ENCODE assay signal across 21 cellular contexts in genomic region chr17:66930933-66931332, GRCh38. TPM values are rescaled to one million over a fixed set of nuclear protein-coding genes. Genes with fewer than 3 reads are reported as not detected.
A peak's percentile ranks its signal among the peaks of the same experiment; 100 is the strongest.
DNase-seq lines count a peak whose midpoint lies in the region; ATAC-seq, FAIRE-seq and TF ChIP-seq lines count a peak whose summit lies in the region.
"Had no signal": no experiment of that assay in that cellular context is flagged by ENCODE, and none has a peak within 500 bp of the region (broad histone marks: within the 10 kb centered on the region; RNA-seq: fewer than 3 reads in every experiment).

No MANE protein-coding gene starts in this region.

- peaks cover 10% of the 10 kb centered on the region for H3K9me3 Mint-ChIP-seq in mesothelial cell of epicardium

- H3K4me1 Mint-ChIP-seq in mesothelial cell of epicardium = no peaks in the 10 kb centered on the region
- H3K4me1 Mint-ChIP-seq: naive B cell had no signal

- H3K9me3 ChIP-seq in HAP-1 = no peaks in the 10 kb centered on the region
- no peaks in the 10 kb centered on the region for H3K9me3 ChIP-seq in MG63
- no peaks in the 10 kb centered on the region for H3K9me3 ChIP-seq in mucosa of descending colon
- H3K9me3 ChIP-seq: ascending aorta, left lung, SJSA1 had no signal

- DNase-seq in HAP-1 (ENCODE audit: low spot score in 2 of 2) = peak; percentile 8 to 39
- peak; percentile 26 for DNase-seq in MG63
- peak; percentile 26 for DNase-seq in bronchial epithelial cell (ENCODE audit: low read depth)
- no peak for DNase-seq in mucosa of descending colon
- DNase-seq in GM03348 (ENCODE audit: low spot score) = no peak
- DNase-seq in mesothelial cell of epicardium (ENCODE audit: low spot score in 2 of 2, unreplicated experiment in 2 of 2) = no peak
- DNase-seq: activated gamma-delta T cell, dermis blood vessel endothelial cell, EL, naive B cell, NCI-H1930, substantia nigra had no signal

- ATAC-seq in mucosa of descending colon (peak; percentile 54), HG03280 (IDR thresholded peaks at IDR 0.05; ENCODE audit: unreplicated experiment) (no peak), GM21529 (IDR thresholded peaks at IDR 0.05; ENCODE audit: unreplicated experiment) (no peak)
- ATAC-seq: left lung had no signal

- no peak overlapping the region for H3K4me3 Mint-ChIP-seq in mesothelial cell of epicardium
- H3K4me3 Mint-ChIP-seq: naive B cell had no signal

- no peaks in the 10 kb centered on the region for H3K4me1 ChIP-seq in HAP-1
- H3K4me1 ChIP-seq in mucosa of descending colon (ENCODE audit: low read depth) = no peaks in the 10 kb centered on the region
- H3K4me1 ChIP-seq: ascending aorta, left lung, SJSA1 had no signal

- no peak overlapping the region for H3K27ac Mint-ChIP-seq in mesothelial cell of epicardium
- H3K27ac Mint-ChIP-seq: naive B cell had no signal

- H3K36me3 ChIP-seq in HAP-1 (replicated peaks) = no peaks in the 10 kb centered on the region
- no peaks in the 10 kb centered on the region for H3K36me3 ChIP-seq in MG63
- H3K36me3 ChIP-seq in bronchial epithelial cell (ENCODE audit: control insufficient read depth, insufficient read depth, low read length) = no peaks in the 10 kb centered on the region
- H3K36me3 ChIP-seq in mucosa of descending colon (ENCODE audit: low read depth) = no peaks in the 10 kb centered on the region
- H3K36me3 ChIP-seq: ascending aorta, BLaER1, left lung, SJSA1 had no signal

- intact Hi-C loops in mucosa of descending colon (cut with DNase I, micrococcal nuclease) = no loop called here

- in situ Hi-C loops in HAP-1 (cut with MboI; ENCODE audit: low sequenced_read_pairs) = no loop called here

- H3K27me3 ChIP-seq in HAP-1 (ENCODE audit: low read depth) (no peaks in the 10 kb centered on the region; the same call in 1 of the 2 replicates), MG63 (peaks cover 7% of the 10 kb centered on the region; the same call in 1 of the 2 replicates), bronchial epithelial cell (ENCODE audit: control insufficient read depth, insufficient read depth, low read length) (no peaks in the 10 kb centered on the region)
- H3K27me3 ChIP-seq: ascending aorta, BLaER1, hepatocyte had no signal

- H3K27me3 Mint-ChIP-seq in mesothelial cell of epicardium (ENCODE audit: low read depth) = peaks cover 10% of the 10 kb centered on the region

- H3K36me3 Mint-ChIP-seq in mesothelial cell of epicardium = no peaks in the 10 kb centered on the region
- H3K36me3 Mint-ChIP-seq: naive B cell had no signal

- FAIRE-seq in bronchial epithelial cell (lab: Jason Lieb, UNC) = no peak
- FAIRE-seq: GM12891 had no signal

- TF ChIP-seq CTCF in bronchial epithelial cell (IDR thresholded peaks at IDR 0.05; ENCODE audit: insufficient read depth, low read length, severe bottlenecking) (no peak), mucosa of descending colon (IDR thresholded peaks at IDR 0.05) (no peak), mesothelial cell of epicardium (IDR thresholded peaks at IDR 0.05; ENCODE audit: unreplicated experiment) (no peak)

- no peak overlapping the region for H3K4me3 ChIP-seq in HAP-1
- H3K4me3 ChIP-seq in MG63 = no peak overlapping the region
- H3K4me3 ChIP-seq in bronchial epithelial cell (ENCODE audit: low read depth, low read length) = no peak overlapping the region
- no peak overlapping the region for H3K4me3 ChIP-seq in mucosa of descending colon
- H3K4me3 ChIP-seq: ascending aorta, BLaER1, hepatocyte, left lung, SJSA1 had no signal

RNA-seq across cellular contexts. Expression of gene CACNG4, which starts 33.6 kb away (rescaled TPM):
- total RNA-seq in MG63 (2014; rRNA removed; shearing (Covaris generic); ENCODE audit: low replicate concordance) = not detected in 2 replicates
- total RNA-seq in bronchial epithelial cell = not detected in 2 replicates
- under 1 TPM; 0.07 to 0.47 (median 0.26) TPM for total RNA-seq in mucosa of descending colon
- 9.5 to 10.4 TPM (median 10.1 TPM) in 3 replicates for total RNA-seq in mesothelial cell of epicardium
- total RNA-seq: ascending aorta, dermis blood vessel endothelial cell, pulmonary artery endothelial cell had no signal

Comparison
In these comparisons a context has a peak if more than half of its experiments do, and no peak if none do; other contexts are left out.
1. DNase-seq: peak in HAP-1 (2 of 2), MG63 (single experiment) and bronchial epithelial cell (single experiment); none in mucosa of descending colon (0 of 3), GM03348 (single experiment) and mesothelial cell of epicardium (0 of 2).